14 cellular contexts compared by ENCODE assay signal in genomic region chr4:158816953-158817352, GRCh38. TPM values are rescaled to one million over a fixed set of nuclear protein-coding genes. Genes with fewer than 3 reads are reported as not detected.
DNase-seq lines count a peak whose midpoint lies in the region; ATAC-seq, FAIRE-seq and TF ChIP-seq lines count a peak whose summit lies in the region.
"Had no signal": no experiment of that assay in that cellular context is flagged by ENCODE, and none has a peak within 500 bp of the region (broad histone marks: within the 10 kb centered on the region; RNA-seq: fewer than 3 reads in every experiment).

No MANE protein-coding gene starts in this region.

- peak overlapping the region; percentile 76 for H3K27ac Mint-ChIP-seq in dendritic cell treated with granulocyte-macrophage colony-stimulating factor and Interleukin-4, amounts not matched to agents 40 ng/mL and 50 ng/mL, for 4 days
- no peak overlapping the region for H3K27ac Mint-ChIP-seq in activated CD4-positive, alpha-beta memory T cell treated with anti-CD3 and anti-CD28 coated beads, Interleukin-2, amount 10 ng/mL, durations not matched to agents 7 days and 5 days

- H3K4me3 ChIP-seq in Loucy (ENCODE audit: low read length, poor library complexity, severe bottlenecking): no peak overlapping the region
- H3K4me3 ChIP-seq: pancreas, SK-N-MC, thoracic aorta had no signal

- FAIRE-seq in D721Med (lab: Jason Lieb, UNC): peak; percentile 29
- FAIRE-seq: pancreas had no signal

- H3F3A ChIP-seq in Loucy (ENCODE audit: low read depth): no peaks in the 10 kb centered on the region

- ATAC-seq in GM19463 (IDR thresholded peaks at IDR 0.05; ENCODE audit: unreplicated experiment): peak; percentile 34
- ATAC-seq in HG03342 (IDR thresholded peaks at IDR 0.05; ENCODE audit: unreplicated experiment): no peak
- ATAC-seq: pancreas had no signal

- peak overlapping the region; percentile 61 for H3K4me2 ChIP-seq in Loucy (ENCODE audit: low read depth, low read length, poor library complexity, severe bottlenecking)

- peak overlapping the region; percentile 22 for H3K9ac ChIP-seq in Loucy (ENCODE audit: low read depth, low read length, poor library complexity, severe bottlenecking)

- TF ChIP-seq CTCF in D721Med (IDR thresholded peaks at IDR 0.05; ENCODE audit: insufficient read depth, missing control alignments) (no peak), Loucy (conservative IDR thresholded peaks at IDR 0.05; ENCODE audit: low read length) (no peak)

- no peaks in the 10 kb centered on the region for H3K27me3 ChIP-seq in Loucy (ENCODE audit: insufficient read depth, low read length, poor library complexity, severe bottlenecking)
- H3K27me3 ChIP-seq: pancreas had no signal

- peaks cover 30% of the 10 kb centered on the region for H3K36me3 Mint-ChIP-seq in dendritic cell treated with granulocyte-macrophage colony-stimulating factor and Interleukin-4, amounts not matched to agents 40 ng/mL and 50 ng/mL, for 4 days (ENCODE audit: low read depth)
- H3K36me3 Mint-ChIP-seq in activated CD4-positive, alpha-beta memory T cell treated with anti-CD3 and anti-CD28 coated beads, Interleukin-2, amount 10 ng/mL, durations not matched to agents 7 days and 5 days (ENCODE audit: low read depth): no peaks in the 10 kb centered on the region

- H3K4me3 Mint-ChIP-seq in dendritic cell treated with granulocyte-macrophage colony-stimulating factor and Interleukin-4, amounts not matched to agents 40 ng/mL and 50 ng/mL, for 4 days: no peak overlapping the region
- no peak overlapping the region for H3K4me3 Mint-ChIP-seq in activated CD4-positive, alpha-beta memory T cell treated with anti-CD3 and anti-CD28 coated beads, Interleukin-2, amount 10 ng/mL, durations not matched to agents 7 days and 5 days
- H3K4me3 Mint-ChIP-seq: central memory CD8-positive, alpha-beta T cell had no signal

- no peak overlapping the region for H2AFZ ChIP-seq in Loucy (ENCODE audit: low read length)

- no peaks in the 10 kb centered on the region for H4K20me1 ChIP-seq in Loucy (ENCODE audit: insufficient read depth, low read length, poor library complexity, severe bottlenecking)

- no peak for DNase-seq in D721Med (ENCODE audit: insufficient read length, low spot score)
- no peak for DNase-seq in SW 1271 (lab: John Stamatoyannopoulos, UW)
- no peak for DNase-seq in activated CD4-positive, alpha-beta memory T cell treated with anti-CD3 and anti-CD28 coated beads, Interleukin-2, amount 10 ng/mL, durations not matched to agents 7 days and 5 days
- DNase-seq in T-helper 2 cell: no peak
- DNase-seq: activated CD4-positive, CD25-positive, alpha-beta regulatory T cell; DMS153; pancreas had no signal

- CTCF ChIA-PET in activated CD4-positive, alpha-beta memory T cell treated with anti-CD3 and anti-CD28 coated beads, Interleukin-2, amount 10 ng/mL, durations not matched to agents 7 days and 5 days (lab: Charles Lee): no interaction called here

- peaks cover 77% of the 10 kb centered on the region for H3K4me1 ChIP-seq in Loucy (ENCODE audit: insufficient read depth, low read length, poor library complexity, severe bottlenecking)

- H3K9me3 Mint-ChIP-seq in dendritic cell treated with granulocyte-macrophage colony-stimulating factor and Interleukin-4, amounts not matched to agents 40 ng/mL and 50 ng/mL, for 4 days: no peaks in the 10 kb centered on the region
- H3K9me3 Mint-ChIP-seq in activated CD4-positive, alpha-beta memory T cell treated with anti-CD3 and anti-CD28 coated beads, Interleukin-2, amount 10 ng/mL, durations not matched to agents 7 days and 5 days: no peaks in the 10 kb centered on the region
- H3K9me3 Mint-ChIP-seq: central memory CD8-positive, alpha-beta T cell had no signal

- no peaks in the 10 kb centered on the region for H3K9me3 ChIP-seq in Loucy (ENCODE audit: insufficient read depth, low read depth, low read length)
- H3K9me3 ChIP-seq: pancreas, thoracic aorta had no signal

- no peaks in the 10 kb centered on the region for H3K27me3 Mint-ChIP-seq in dendritic cell treated with granulocyte-macrophage colony-stimulating factor and Interleukin-4, amounts not matched to agents 40 ng/mL and 50 ng/mL, for 4 days
- H3K27me3 Mint-ChIP-seq in activated CD4-positive, alpha-beta memory T cell treated with anti-CD3 and anti-CD28 coated beads, Interleukin-2, amount 10 ng/mL, durations not matched to agents 7 days and 5 days: no peaks in the 10 kb centered on the region
- H3K27me3 Mint-ChIP-seq: central memory CD8-positive, alpha-beta T cell had no signal

- intact Hi-C loops in dendritic cell treated with granulocyte-macrophage colony-stimulating factor and Interleukin-4, amounts not matched to agents 40 ng/mL and 50 ng/mL, for 4 days (cut with micrococcal nuclease): no loop called here

- H3K4me1 Mint-ChIP-seq in dendritic cell treated with granulocyte-macrophage colony-stimulating factor and Interleukin-4, amounts not matched to agents 40 ng/mL and 50 ng/mL, for 4 days (ENCODE audit: low read depth): peaks cover 88% of the 10 kb centered on the region
- peaks cover 55% of the 10 kb centered on the region for H3K4me1 Mint-ChIP-seq in activated CD4-positive, alpha-beta memory T cell treated with anti-CD3 and anti-CD28 coated beads, Interleukin-2, amount 10 ng/mL, durations not matched to agents 7 days and 5 days

- peaks cover 99% of the 10 kb centered on the region for H3K79me2 ChIP-seq in Loucy (ENCODE audit: insufficient read depth, low read length)

- H3K36me3 ChIP-seq in Loucy (ENCODE audit: insufficient read depth, low read length): no peaks in the 10 kb centered on the region
- H3K36me3 ChIP-seq: pancreas, thoracic aorta had no signal

- POLR2A ChIA-PET in activated CD4-positive, alpha-beta memory T cell treated with anti-CD3 and anti-CD28 coated beads, Interleukin-2, amount 10 ng/mL, durations not matched to agents 7 days and 5 days (lab: Charles Lee): no interaction called here

- H3K9me2 ChIP-seq in Loucy (replicated peaks; ENCODE audit: low read depth, low read length): no peaks in the 10 kb centered on the region

RNA-seq across cellular contexts. Expression of gene FNIP2, which starts 48.1 kb away (rescaled TPM):
- total RNA-seq in activated CD4-positive, alpha-beta memory T cell treated with anti-CD3 and anti-CD28 coated beads, Interleukin-2, amount 10 ng/mL, durations not matched to agents 7 days and 5 days: 10 to 100 TPM; 16.9 to 17.3 TPM
